Comparison of ENCODE assay signal across 1 cellular context in the genomic region with DNA sequence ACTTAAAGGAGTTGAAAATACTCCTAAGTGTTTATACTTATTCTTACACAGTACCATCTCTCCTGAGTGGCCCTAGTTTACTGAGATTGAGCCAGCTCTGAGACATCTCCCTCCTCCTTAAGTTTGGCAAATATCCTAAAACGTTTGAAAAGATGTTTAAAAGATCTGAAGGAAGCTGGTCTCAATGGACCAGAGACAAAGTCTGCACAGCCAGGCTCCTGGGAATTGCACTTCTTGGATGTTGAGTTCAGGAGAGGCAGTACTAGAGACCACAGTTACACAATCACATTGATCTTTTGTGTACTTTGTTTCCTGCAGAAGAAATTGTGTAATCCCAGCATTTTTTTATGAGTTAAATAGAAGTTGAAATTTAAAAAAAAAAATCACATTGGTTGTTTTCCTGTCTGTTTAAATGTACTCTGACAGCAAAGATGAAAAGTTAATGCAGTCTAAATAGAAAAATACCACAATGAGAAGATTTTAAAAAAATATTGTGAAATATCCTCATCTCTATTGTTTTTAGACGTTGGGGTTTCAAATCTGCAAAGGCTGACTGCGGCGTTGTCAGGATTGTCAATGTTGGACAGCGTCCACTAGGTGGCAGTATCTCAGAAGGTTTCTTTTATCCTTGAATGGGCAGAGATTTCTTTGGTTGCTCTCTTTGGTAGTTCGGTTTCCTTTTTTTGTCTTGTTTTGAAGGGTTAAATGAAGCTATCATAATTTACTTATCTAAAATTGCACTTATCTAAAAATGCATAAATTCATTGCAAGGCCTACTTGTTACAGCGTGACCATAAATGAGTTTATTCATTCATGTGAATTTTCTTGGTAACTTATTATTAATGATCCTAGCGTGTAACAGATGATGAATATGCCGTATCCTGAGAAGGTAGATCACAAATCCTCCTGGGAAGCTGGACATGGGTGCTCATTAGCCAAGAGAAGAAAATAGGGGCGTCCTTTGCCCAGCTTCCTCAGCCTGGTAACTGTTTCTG.
TF ChIP-seq lines count a peak whose summit lies in the region.

No MANE protein-coding gene starts in this region.

TF ChIP-seq in GM23338, 12 proteins besides CTCF, POLR2A, EP300 and RAD21 (continued from another document):
- TF ChIP-seq ZNF462 (CRISPR knock-in tag; IDR thresholded peaks at IDR 0.05) (no peak), EZH2 (IDR thresholded peaks at IDR 0.05; ENCODE audit: low read depth, unreplicated experiment) (no peak), ZNF114 (CRISPR knock-in tag; IDR thresholded peaks at IDR 0.05) (no peak), ZNF331 (CRISPR knock-in tag; IDR thresholded peaks at IDR 0.05; ENCODE audit: low read depth) (no peak)
